Comparison of ENCODE assay signal across 1 cellular context in the genomic region with DNA sequence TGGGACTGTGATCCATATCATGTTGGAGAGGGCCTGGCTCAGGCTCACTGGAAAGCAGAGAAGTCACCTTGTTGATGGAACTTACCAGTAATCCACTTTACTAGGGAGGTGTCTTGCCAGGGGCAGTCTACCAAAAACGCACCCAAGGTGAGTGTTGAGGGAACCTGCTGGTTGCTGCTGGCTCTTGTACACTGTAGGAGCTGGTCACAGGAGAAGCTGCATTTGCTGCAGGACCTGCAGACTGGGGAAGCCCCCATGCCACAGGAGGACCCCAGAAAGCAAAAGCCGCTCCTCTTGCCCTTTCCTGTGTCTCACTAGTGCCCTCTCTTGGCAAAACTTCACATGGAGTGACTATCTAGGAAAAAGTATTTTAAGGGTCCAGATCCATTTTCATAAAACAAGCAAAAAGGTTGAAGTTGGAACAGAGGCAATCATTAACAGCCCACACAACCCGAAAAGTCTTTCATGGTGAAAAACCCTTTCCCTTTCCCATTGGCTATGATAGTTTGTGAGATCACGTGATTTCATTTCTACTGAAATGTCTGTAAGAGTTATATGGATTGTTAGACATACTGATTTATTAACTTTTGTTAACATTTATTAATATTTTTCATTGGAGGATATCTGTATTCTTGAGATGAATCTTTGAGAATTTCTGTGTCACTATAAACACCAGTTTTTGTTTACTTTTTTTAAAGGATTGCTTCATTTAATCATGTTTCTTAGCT.
TF ChIP-seq lines count a peak whose summit lies in the region.

No MANE protein-coding gene starts in this region.

TF ChIP-seq in H1, 55 proteins besides CTCF, POLR2A, EP300 and RAD21:
- TF ChIP-seq TBP (IDR thresholded peaks at IDR 0.05; ENCODE audit: low read depth, low read length), result no peak
- TF ChIP-seq CBX5 (IDR thresholded peaks at IDR 0.05; ENCODE audit: low read depth, low read length), result no peak
- TF ChIP-seq CREB1 (IDR thresholded peaks at IDR 0.05), result no peak
- peak in 1 of 2 experiments; percentile 51; a peak in 1 of 4 replicates for TF ChIP-seq HDAC2 (IDR thresholded peaks at IDR 0.05; ENCODE audit: borderline replicate concordance in 1 of 2, low read depth in 2 of 2, low read length in 2 of 2)
- TF ChIP-seq YY1 (IDR thresholded peaks at IDR 0.05; ENCODE audit: low read depth, low read length), result peak; percentile 43; the same call in 1 of the 2 replicates
- TF ChIP-seq CTBP2 (IDR thresholded peaks at IDR 0.05; ENCODE audit: borderline replicate concordance, insufficient read depth, insufficient read length, low read length), result peak; percentile 57
